9 cellular contexts compared by ENCODE assay signal in genomic region chr13:49219647-49220034, GRCh38. TPM values are rescaled to one million over a fixed set of nuclear protein-coding genes. Genes with fewer than 3 reads are reported as not detected.
DNase-seq lines count a peak whose midpoint lies in the region; ATAC-seq and TF ChIP-seq lines count a peak whose summit lies in the region.
"Had no signal": no experiment of that assay in that cellular context is flagged by ENCODE, and none has a peak within 500 bp of the region (broad histone marks: within the 10 kb centered on the region; RNA-seq: fewer than 3 reads in every experiment).

No MANE protein-coding gene starts in this region.

- DNase-seq in heart left ventricle = no peak
- no peak for DNase-seq in left cardiac atrium
- no peak for DNase-seq in adipocyte (ENCODE audit: low read depth)
- DNase-seq in mesendoderm = no peak
- no peak for DNase-seq in upper lobe of right lung
- DNase-seq in DMS 273 treated with DMSO at 0.1 percent for 48 hours (lab: John Stamatoyannopoulos, UW) = no peak
- no peak for DNase-seq in COLO829 (ENCODE audit: low spot score)

- TF ChIP-seq CTCF in heart left ventricle (IDR thresholded peaks at IDR 0.05) = no peak
- TF ChIP-seq CTCF in upper lobe of right lung (IDR thresholded peaks at IDR 0.05) = no peak

- no peak overlapping the region for H3K9ac ChIP-seq in adipocyte (ENCODE audit: low read length)
- peak overlapping the region; percentile 48 for H3K9ac ChIP-seq in mesendoderm (ENCODE audit: low read length)

- no peak overlapping the region for H2BK120ac ChIP-seq in mesendoderm (ENCODE audit: low read depth, low read length)

- H3K23ac ChIP-seq in mesendoderm (ENCODE audit: low read length) = no peak overlapping the region

- H3K79me1 ChIP-seq in mesendoderm (ENCODE audit: low read length) = no peaks in the 10 kb centered on the region

- H3K79me2 ChIP-seq in mesendoderm (ENCODE audit: control insufficient read depth, insufficient read depth, low read length) = no peaks in the 10 kb centered on the region

- TF ChIP-seq POLR2A in heart left ventricle (IDR thresholded peaks at IDR 0.05) = no peak

- no peak overlapping the region for H2BK15ac ChIP-seq in mesendoderm (replicated peaks; ENCODE audit: low read depth)

- 16 to 20% (median 18%) methylated on average over 16 to 17 of the region's 17 CpGs for WGBS in heart left ventricle, 4 donors
- WGBS in mesendoderm (ENCODE audit: extremely low coverage, insufficient coverage, low lambda C conversion rate) = no CpG with 5 or more reads among the region's 17 CpGs

- H3K9me3 ChIP-seq in heart left ventricle (no peaks in the 10 kb centered on the region), adipocyte (ENCODE audit: control insufficient read depth, low read length) (no peaks in the 10 kb centered on the region), upper lobe of right lung (no peaks in the 10 kb centered on the region)

- peak overlapping the region; percentile 66 for H3K4me2 ChIP-seq in mesendoderm (ENCODE audit: low read length)

- H2BK5ac ChIP-seq in mesendoderm (ENCODE audit: low read length) = no peak overlapping the region

- H3K27me3 ChIP-seq in heart left ventricle (peaks cover 13 to 57% (median 35%) of the 10 kb centered on the region in 9 donors), adipocyte (replicated peaks; ENCODE audit: control insufficient read depth, insufficient read depth, low read length) (peaks cover 67% of the 10 kb centered on the region), mesendoderm (ENCODE audit: insufficient read depth, low read length, poor library complexity) (peaks cover 53% of the 10 kb centered on the region), upper lobe of right lung (peaks cover 40% of the 10 kb centered on the region)

- H3K27ac ChIP-seq in heart left ventricle = no peak overlapping the region
- H3K27ac ChIP-seq in mesendoderm (ENCODE audit: low read depth, low read length) = no peak overlapping the region
- H3K27ac ChIP-seq in upper lobe of right lung = no peak overlapping the region

- H4K8ac ChIP-seq in mesendoderm (ENCODE audit: low read depth, low read length) = no peak overlapping the region

- no peak overlapping the region for H3K4ac ChIP-seq in mesendoderm (ENCODE audit: low read depth, low read length)

- no peak overlapping the region for H3K18ac ChIP-seq in mesendoderm (ENCODE audit: low read length)

- H3K36me3 ChIP-seq in heart left ventricle (no peaks in the 10 kb centered on the region), adipocyte (ENCODE audit: control insufficient read depth, insufficient read depth, low read length, severe bottlenecking) (no peaks in the 10 kb centered on the region), mesendoderm (ENCODE audit: control insufficient read depth, insufficient read depth, low read length) (no peaks in the 10 kb centered on the region), upper lobe of right lung (no peaks in the 10 kb centered on the region)

- peaks cover 0 to 19% (median 4%) of the 10 kb centered on the region in 12 donors for H3K4me1 ChIP-seq in heart left ventricle
- no peaks in the 10 kb centered on the region for H3K4me1 ChIP-seq in adipocyte (ENCODE audit: control insufficient read depth, insufficient read depth, low read length)
- peaks cover 2% of the 10 kb centered on the region for H3K4me1 ChIP-seq in mesendoderm (ENCODE audit: control insufficient read depth, low read depth, low read length)
- H3K4me1 ChIP-seq in upper lobe of right lung = peaks cover 6% of the 10 kb centered on the region

- peak overlapping the region; percentile 62 for H3K56ac ChIP-seq in mesendoderm (ENCODE audit: low read length)

- intact Hi-C loops in heart left ventricle (cut with DNase I) (no loop called here), left cardiac atrium (cut with DNase I) (no loop called here), upper lobe of right lung (cut with DNase I) (no loop called here)

- H3K4me3 ChIP-seq in heart left ventricle = peak overlapping the region in 11 of 12 donors; percentile 12 to 56 (median 43)
- H3K4me3 ChIP-seq in adipocyte (ENCODE audit: low read length) = peak overlapping the region; percentile 57
- no peak overlapping the region for H3K4me3 ChIP-seq in mesendoderm (ENCODE audit: low read length)
- H3K4me3 ChIP-seq in upper lobe of right lung = peak overlapping the region; percentile 39

- ATAC-seq in heart left ventricle (no peak), left cardiac atrium (no peak), upper lobe of right lung (no peak), GM18867 (IDR thresholded peaks at IDR 0.05; ENCODE audit: unreplicated experiment) (no peak)

- no peak overlapping the region for H4K5ac ChIP-seq in mesendoderm (ENCODE audit: low read length)

- no peak overlapping the region for H2AK5ac ChIP-seq in mesendoderm (ENCODE audit: low read length)

RNA-seq across cellular contexts. Expression of gene MLNR, which starts 0.5 kb away (rescaled TPM):
- under 1 TPM in 2 of 9 donors, not detected in 7; 0.50 to 0.75 TPM for total RNA-seq in heart left ventricle
- not detected for polyA plus RNA-seq in heart left ventricle
- not detected for total RNA-seq in left cardiac atrium
- polyA plus RNA-seq in mesendoderm (2013, experiment 1 of 2) = 0.06 TPM
- polyA plus RNA-seq in mesendoderm (2013, experiment 2 of 2) = not detected
- total RNA-seq in upper lobe of right lung = not detected
- total RNA-seq: HT1080 had no signal

RNA-seq across cellular contexts. Expression of gene CDADC1, which starts 28.1 kb away (rescaled TPM):
- 10 to 100 TPM in 7 of 9 donors, 1 to 10 TPM in 2; 2.8 to 10.8 (median 10.3) TPM for total RNA-seq in heart left ventricle
- 1 to 10 TPM; 4.4 to 8.2 TPM for polyA plus RNA-seq in heart left ventricle
- 10 to 100 TPM; 11.7 to 13.6 TPM for total RNA-seq in left cardiac atrium
- polyA plus RNA-seq in mesendoderm (2013, experiment 1 of 2) = 4.7 TPM
- 5.1 TPM for polyA plus RNA-seq in mesendoderm (2013, experiment 2 of 2)
- 13.8 TPM for total RNA-seq in upper lobe of right lung
